In the genomic region with DNA sequence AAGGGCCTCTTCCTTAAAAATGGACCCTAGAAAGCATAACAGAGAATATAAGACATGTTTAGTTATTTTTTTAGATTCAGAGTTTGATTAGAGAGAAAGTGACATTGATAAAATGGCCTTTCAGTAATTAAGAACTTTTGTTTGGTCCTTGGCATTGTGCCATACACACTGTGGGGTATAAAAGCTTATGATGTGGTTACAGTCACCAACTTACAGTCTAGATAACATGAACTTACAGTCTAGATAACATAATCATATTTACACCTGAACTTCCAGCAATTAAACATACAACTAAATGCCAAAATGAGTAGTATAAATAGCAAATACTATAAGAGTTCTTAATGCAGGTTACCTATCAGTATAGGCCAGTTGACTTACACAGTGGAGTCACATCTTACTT, we compare ENCODE assay signal across 23 cellular contexts. TPM values are rescaled to one million over a fixed set of nuclear protein-coding genes. Genes with fewer than 3 reads are reported as not detected.
A peak's percentile ranks its signal among the peaks of the same experiment; 100 is the strongest.
DNase-seq lines count a peak whose midpoint lies in the region; ATAC-seq and TF ChIP-seq lines count a peak whose summit lies in the region.
"Had no signal": no experiment of that assay in that cellular context is flagged by ENCODE, and none has a peak within 500 bp of the region (broad histone marks: within the 10 kb centered on the region; RNA-seq: fewer than 3 reads in every experiment).

No MANE protein-coding gene starts in this region.

- DNase-seq in NCI-H1417 (lab: John Stamatoyannopoulos, UW) = peak in 2 of 3 experiments; percentile 50 to 85
- no peak for DNase-seq in NCI-H1417 treated with DMSO at 0.1 percent for 48 hours (lab: John Stamatoyannopoulos, UW)
- no peak for DNase-seq in SK-N-SH
- no peak for DNase-seq in PC-3
- no peak for DNase-seq in medulla oblongata (ENCODE audit: extremely low spot score)
- no peak for DNase-seq in GM20000 (ENCODE audit: low spot score)
- DNase-seq in testis = no peak
- DNase-seq: ACHN; CD4-positive, alpha-beta T cell; H9; MV-4-11; NCI-H1436; NCI-H2029; NCI-H2171; NCI-H446 treated with DMSO at 0.1 percent for 48 hours; OCI-M1; T-helper 17 cell had no signal

- no TSS peak for BruUV-seq in PC-3 (replicated peaks; lab: Mats Ljungman, UMichigan)

- TF ChIP-seq CTCF in SK-N-SH (IDR thresholded peaks at IDR 0.05) (no peak), PC-3 (conservative IDR thresholded peaks at IDR 0.05; ENCODE audit: low read depth, low read length) (no peak), GM20000 (IDR thresholded peaks at IDR 0.05; ENCODE audit: extremely low read depth, missing control alignments) (no peak), testis (IDR thresholded peaks at IDR 0.05) (no peak)

- TF ChIP-seq POLR2A in testis (IDR thresholded peaks at IDR 0.05) = no peak

- peak overlapping the region; percentile 7; the same call in 1 of the 2 replicates for H2AFZ ChIP-seq in SK-N-SH (ENCODE audit: low read depth)
- H2AFZ ChIP-seq in PC-3 (ENCODE audit: low read length) = no peak overlapping the region

- H3K9me2 ChIP-seq in SK-N-SH = no peaks in the 10 kb centered on the region
- H3K9me2 ChIP-seq in PC-3 (replicated peaks; ENCODE audit: low read length) = no peaks in the 10 kb centered on the region

- H3F3A ChIP-seq in SK-N-SH (replicated peaks; ENCODE audit: insufficient read depth) (no peaks in the 10 kb centered on the region), PC-3 (ENCODE audit: low read length, unreplicated experiment) (no peaks in the 10 kb centered on the region)

- peaks cover 0 to 3% of the 10 kb centered on the region in 2 experiments for H3K36me3 ChIP-seq in SK-N-SH (replicated peaks in 1 of 2; ENCODE audit: control insufficient read depth in 1 of 2, insufficient read depth in 2 of 2, low read length in 1 of 2)
- H3K36me3 ChIP-seq in PC-3 (ENCODE audit: low read depth, low read length) = no peaks in the 10 kb centered on the region
- no peaks in the 10 kb centered on the region for H3K36me3 ChIP-seq in testis (ENCODE audit: low read depth, missing control alignments)
- H3K36me3 ChIP-seq: BLaER1, SJSA1 had no signal

- H3K79me2 ChIP-seq in SK-N-SH (ENCODE audit: insufficient read depth) (no peaks in the 10 kb centered on the region), PC-3 (ENCODE audit: low read length) (no peaks in the 10 kb centered on the region)

- H3K27me3 ChIP-seq in SK-N-SH (ENCODE audit: insufficient read depth) (no peaks in the 10 kb centered on the region), PC-3 (ENCODE audit: low read length) (no peaks in the 10 kb centered on the region), testis (no peaks in the 10 kb centered on the region)
- H3K27me3 ChIP-seq: BLaER1, SJSA1 had no signal

- no peak for TF ChIP-seq RAD21 in SK-N-SH (IDR thresholded peaks at IDR 0.05; ENCODE audit: low read length)

- H3K4me1 ChIP-seq in SK-N-SH (ENCODE audit: control insufficient read depth in 1 of 2, insufficient read depth in 2 of 2, low read depth in 1 of 2, low read length in 1 of 2) (no peaks in the 10 kb centered on the region), PC-3 (ENCODE audit: insufficient read depth, low read length) (peaks cover 20% of the 10 kb centered on the region), testis (no peaks in the 10 kb centered on the region)

- CTCF ChIA-PET in SK-N-SH (lab: Yijun Ruan, JAX) (interaction anchor here (2.3 kb wide), 1 partner anchor 12 kb away, joined by 10 read pairs; no protein-coding TSS in a partner anchor), PC-3 (lab: Charles Lee) (no interaction called here)

- no peak for TF ChIP-seq EP300 in SK-N-SH (IDR thresholded peaks at IDR 0.05; ENCODE audit: borderline replicate concordance in 1 of 2, low read depth in 1 of 2, low read length in 1 of 2)

- no peak overlapping the region for H3K27ac ChIP-seq in SK-N-SH (ENCODE audit: low read depth in 2 of 2, low read length in 1 of 2)
- H3K27ac ChIP-seq in PC-3 (ENCODE audit: low read length) = no peak overlapping the region
- H3K27ac ChIP-seq in testis = no peak overlapping the region
- H3K27ac ChIP-seq: 22Rv1, BLaER1, KMS-11, SJSA1 had no signal

- H4K20me1 ChIP-seq in SK-N-SH (ENCODE audit: insufficient read depth) (no peaks in the 10 kb centered on the region), PC-3 (ENCODE audit: low read length) (no peaks in the 10 kb centered on the region)
- H4K20me1 ChIP-seq: BLaER1 had no signal

- intact Hi-C loops in PC-3 (cut with micrococcal nuclease) (no loop called here), testis (cut with DNase I; ENCODE audit: low total_unique reads) (no loop called here)

- ATAC-seq in SK-N-SH treated with all-trans-retinoic acid at 6 μM for 48 hours = no peak
- ATAC-seq in PC-3 = peak; percentile 42
- ATAC-seq: T-helper 17 cell had no signal

- H3K9me3 ChIP-seq in SK-N-SH (peaks cover 2% of the 10 kb centered on the region; the same call in 1 of the 2 replicates), PC-3 (ENCODE audit: low read length) (no peaks in the 10 kb centered on the region), testis (no peaks in the 10 kb centered on the region)
- H3K9me3 ChIP-seq: BLaER1, SJSA1 had no signal

- H3K4me3 ChIP-seq in SK-N-SH (ENCODE audit: low read depth in 2 of 2, low read length in 1 of 2) (no peak overlapping the region), PC-3 (ENCODE audit: low read length) (no peak overlapping the region), testis (no peak overlapping the region)
- H3K4me3 ChIP-seq: BLaER1, SJSA1 had no signal

- POLR2A ChIA-PET in SK-N-SH (lab: Yijun Ruan, JAX) = no interaction called here
- POLR2A ChIA-PET in PC-3 (lab: Charles Lee; ENCODE audit: unreplicated experiment) = no interaction called here

- H3K9ac ChIP-seq in SK-N-SH (no peak overlapping the region), PC-3 (ENCODE audit: low read length) (no peak overlapping the region)
- H3K9ac ChIP-seq: BLaER1, KMS-11 had no signal

- H3K4me2 ChIP-seq in SK-N-SH = no peak overlapping the region
- H3K4me2 ChIP-seq in PC-3 (ENCODE audit: low read length) = no peak overlapping the region
- H3K4me2 ChIP-seq: BLaER1, KMS-11 had no signal

TF ChIP-seq in SK-N-SH, 30 proteins besides CTCF, POLR2A, EP300 and RAD21:
- no peak for TF ChIP-seq GATA2 (CRISPR knock-in tag; IDR thresholded peaks at IDR 0.05)
- TF ChIP-seq RFX5 (IDR thresholded peaks at IDR 0.05; ENCODE audit: low read length) = no peak
- TF ChIP-seq FOXM1 (IDR thresholded peaks at IDR 0.05; ENCODE audit: low read depth) = no peak

TF ChIP-seq in SK-N-SH treated with all-trans-retinoic acid at 6 μM for 48 hours, 23 proteins besides CTCF, POLR2A, EP300 and RAD21:
- TF ChIP-seq, protein P1, sequence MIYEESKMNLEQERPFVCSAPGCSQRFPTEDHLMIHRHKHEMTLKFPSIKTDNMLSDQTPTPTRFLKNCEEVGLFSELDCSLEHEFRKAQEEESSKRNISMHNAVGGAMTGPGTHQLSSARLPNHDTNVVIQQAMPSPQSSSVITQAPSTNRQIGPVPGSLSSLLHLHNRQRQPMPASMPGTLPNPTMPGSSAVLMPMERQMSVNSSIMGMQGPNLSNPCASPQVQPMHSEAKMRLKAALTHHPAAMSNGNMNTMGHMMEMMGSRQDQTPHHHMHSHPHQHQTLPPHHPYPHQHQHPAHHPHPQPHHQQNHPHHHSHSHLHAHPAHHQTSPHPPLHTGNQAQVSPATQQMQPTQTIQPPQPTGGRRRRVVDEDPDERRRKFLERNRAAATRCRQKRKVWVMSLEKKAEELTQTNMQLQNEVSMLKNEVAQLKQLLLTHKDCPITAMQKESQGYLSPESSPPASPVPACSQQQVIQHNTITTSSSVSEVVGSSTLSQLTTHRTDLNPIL (CRISPR knock-in tag; IDR thresholded peaks at IDR 0.05; ENCODE audit: low read depth) = no peak
- TF ChIP-seq TOX (CRISPR knock-in tag; IDR thresholded peaks at IDR 0.05; ENCODE audit: borderline replicate concordance) = no peak
- TF ChIP-seq RARB (CRISPR knock-in tag; IDR thresholded peaks at IDR 0.05) = no peak
- TF ChIP-seq, protein P2, sequence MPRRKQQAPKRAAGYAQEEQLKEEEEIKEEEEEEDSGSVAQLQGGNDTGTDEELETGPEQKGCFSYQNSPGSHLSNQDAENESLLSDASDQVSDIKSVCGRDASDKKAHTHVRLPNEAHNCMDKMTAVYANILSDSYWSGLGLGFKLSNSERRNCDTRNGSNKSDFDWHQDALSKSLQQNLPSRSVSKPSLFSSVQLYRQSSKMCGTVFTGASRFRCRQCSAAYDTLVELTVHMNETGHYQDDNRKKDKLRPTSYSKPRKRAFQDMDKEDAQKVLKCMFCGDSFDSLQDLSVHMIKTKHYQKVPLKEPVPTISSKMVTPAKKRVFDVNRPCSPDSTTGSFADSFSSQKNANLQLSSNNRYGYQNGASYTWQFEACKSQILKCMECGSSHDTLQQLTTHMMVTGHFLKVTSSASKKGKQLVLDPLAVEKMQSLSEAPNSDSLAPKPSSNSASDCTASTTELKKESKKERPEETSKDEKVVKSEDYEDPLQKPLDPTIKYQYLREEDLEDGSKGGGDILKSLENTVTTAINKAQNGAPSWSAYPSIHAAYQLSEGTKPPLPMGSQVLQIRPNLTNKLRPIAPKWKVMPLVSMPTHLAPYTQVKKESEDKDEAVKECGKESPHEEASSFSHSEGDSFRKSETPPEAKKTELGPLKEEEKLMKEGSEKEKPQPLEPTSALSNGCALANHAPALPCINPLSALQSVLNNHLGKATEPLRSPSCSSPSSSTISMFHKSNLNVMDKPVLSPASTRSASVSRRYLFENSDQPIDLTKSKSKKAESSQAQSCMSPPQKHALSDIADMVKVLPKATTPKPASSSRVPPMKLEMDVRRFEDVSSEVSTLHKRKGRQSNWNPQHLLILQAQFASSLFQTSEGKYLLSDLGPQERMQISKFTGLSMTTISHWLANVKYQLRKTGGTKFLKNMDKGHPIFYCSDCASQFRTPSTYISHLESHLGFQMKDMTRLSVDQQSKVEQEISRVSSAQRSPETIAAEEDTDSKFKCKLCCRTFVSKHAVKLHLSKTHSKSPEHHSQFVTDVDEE (CRISPR knock-in tag; IDR thresholded peaks at IDR 0.05) = no peak
- no peak for TF ChIP-seq TCF4 (CRISPR knock-in tag; IDR thresholded peaks at IDR 0.05; ENCODE audit: borderline replicate concordance)
- no peak for TF ChIP-seq ZNF8 (CRISPR knock-in tag; IDR thresholded peaks at IDR 0.05)
- TF ChIP-seq GLIS3 (CRISPR knock-in tag; IDR thresholded peaks at IDR 0.05) = no peak

RNA-seq across cellular contexts. Expression of a gene that starts 25.6 kb away (rescaled TPM):
- polyA plus RNA-seq in SK-N-SH (2012; rRNA removed) = 1,015 and 1,290 TPM in 2 replicates
- 876 and 1,005 TPM in 2 replicates for polyA plus RNA-seq in SK-N-SH (2012; cell fraction: cytosol; rRNA removed)
- polyA plus RNA-seq in SK-N-SH (2012; cell fraction: nucleus; rRNA removed) = 870 and 1,070 TPM in 2 replicates
- total RNA-seq in PC-3 (2014; rRNA removed) = 52.0 and 59.6 TPM in 2 replicates
- 1 to 10 TPM; 2.4 to 8.6 TPM for total RNA-seq in testis
- polyA plus RNA-seq in testis (ENCODE audit: insufficient read depth, low read depth, low replicate concordance) = 74.0 TPM
- total RNA-seq: CD4-positive, alpha-beta T cell; G401; T-helper 17 cell had no signal

Comparison
In these comparisons a context has a peak if more than half of its experiments do, and no peak if none do; other contexts are left out.
1. DNase-seq: peak in NCI-H1417 (2 of 3); none in NCI-H1417 treated with DMSO at 0.1 percent for 48 hours (single experiment), SK-N-SH (single experiment), PC-3 (single experiment), medulla oblongata (single experiment), GM20000 (single experiment) and testis (single experiment).